In the genomic region with DNA sequence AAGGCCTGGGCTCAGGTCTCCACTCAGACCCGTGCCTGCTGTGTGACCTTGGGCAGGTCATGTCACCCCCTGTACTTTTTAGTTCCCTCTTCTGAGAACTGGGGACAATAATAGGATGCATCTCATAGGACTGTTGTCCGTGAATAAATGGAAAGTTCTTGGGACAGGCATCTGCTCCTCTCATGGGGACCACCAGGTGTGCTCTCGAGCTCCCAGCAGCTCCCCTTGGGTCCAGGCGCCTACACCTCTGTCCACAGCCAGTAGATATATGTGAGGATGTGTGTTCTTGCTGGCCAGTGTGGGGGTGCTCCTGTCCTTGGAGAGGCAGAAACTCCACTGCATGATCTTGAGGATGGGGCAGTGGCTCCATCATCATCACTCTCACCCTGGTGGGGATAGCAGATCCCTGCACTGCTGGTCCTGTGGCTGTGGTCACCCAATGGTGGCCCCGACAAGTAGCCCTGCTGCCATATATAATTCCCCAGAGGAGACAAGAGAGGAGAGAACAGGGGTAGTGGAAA, we compare ENCODE assay signal across 16 cellular contexts.
DNase-seq lines count a peak whose midpoint lies in the region; ATAC-seq, FAIRE-seq and TF ChIP-seq lines count a peak whose summit lies in the region.
"Had no signal": no experiment of that assay in that cellular context is flagged by ENCODE, and none has a peak within 500 bp of the region (broad histone marks: within the 10 kb centered on the region; RNA-seq: fewer than 3 reads in every experiment).

No MANE protein-coding gene starts in this region.

- H3K4me3 ChIP-seq in HEK293 (ENCODE audit: low read depth, low read length), result no peak overlapping the region
- H3K4me3 ChIP-seq in K562, result no peak overlapping the region
- H3K4me3 ChIP-seq in neural progenitor cell, result no peak overlapping the region
- H3K4me3 ChIP-seq: gastrocnemius medialis, SJCRH30 had no signal

- H3K4me1 ChIP-seq in HEK293 (ENCODE audit: control insufficient read depth, insufficient read depth, low read length) (no peaks in the 10 kb centered on the region), K562 (replicated peaks in 1 of 2; ENCODE audit: control insufficient read depth in 2 of 2, insufficient read depth in 2 of 2, low read length in 2 of 2) (peaks cover 0 to 7% of the 10 kb centered on the region in 2 experiments; a peak in 1 of 5 replicates), neural progenitor cell (peaks cover 32% of the 10 kb centered on the region)
- H3K4me1 ChIP-seq: gastrocnemius medialis had no signal

- H3K27ac ChIP-seq in HEK293 (ENCODE audit: extremely low read depth, low read depth, low read length) (no peak overlapping the region), K562 (ENCODE audit: extremely low read depth, low read depth, low read length) (no peak overlapping the region), neural progenitor cell (no peak overlapping the region)
- H3K27ac ChIP-seq: gastrocnemius medialis, SJCRH30 had no signal

- no peaks in the 10 kb centered on the region for H3F3A ChIP-seq in neural progenitor cell (ENCODE audit: low read depth)

- H3K79me2 ChIP-seq in K562 (ENCODE audit: control insufficient read depth, insufficient read depth, low read length), result no peaks in the 10 kb centered on the region
- no peaks in the 10 kb centered on the region for H3K79me2 ChIP-seq in neural progenitor cell (ENCODE audit: low read depth)

- no peaks in the 10 kb centered on the region for H3K9me3 Mint-ChIP-seq in neural progenitor cell
- H3K9me3 Mint-ChIP-seq: activated naive CD8-positive, alpha-beta T cell treated with anti-CD3 and anti-CD28 coated beads, Interleukin-2, amount 10 ng/mL, durations not matched to agents 7 days and 5 days had no signal

- intact Hi-C loops in K562 (cut with micrococcal nuclease), result no loop called here

- peak; percentile 41; the same call in 1 of the 2 replicates for TF ChIP-seq CTCF in HEK293 (tag by site-specific recombination; IDR thresholded peaks at IDR 0.05)
- peak; percentile 43 to 47 (median 47); a peak in 5 of 6 replicates for TF ChIP-seq CTCF in K562 (IDR thresholded peaks at IDR 0.05 in 2 of 3, conservative IDR thresholded peaks at IDR 0.05 in 1 of 3; ENCODE audit: insufficient read depth in 2 of 3, low read depth in 1 of 3, low read length in 3 of 3)
- TF ChIP-seq CTCF in neural progenitor cell (IDR thresholded peaks at IDR 0.05), result peak; percentile 19

- WGBS in K562 (ENCODE audit: insufficient coverage, low coverage, missing lambda C conversion rate), result 0% methylated on average over 5 of the region's 5 CpGs

- POLR2A ChIA-PET in HEK293 (lab: Yijun Ruan, JAX), result interaction anchor here (0.6 to 1.3 kb wide), 2 partner anchors 254 to 256 kb away, joined by 3 to 4 read pairs; no protein-coding TSS in a partner anchor
- POLR2A ChIA-PET in K562 (lab: Yijun Ruan, JAX), result interaction anchor here (0.6 to 0.8 kb wide), 2 partner anchors 15 to 53 kb away, joined by 3 to 4 read pairs; no protein-coding TSS in a partner anchor

- no peak for TF ChIP-seq POLR2A in K562 (conservative IDR thresholded peaks at IDR 0.05)

- no peaks in the 10 kb centered on the region for H3K36me3 ChIP-seq in HEK293 (ENCODE audit: control insufficient read depth in 2 of 2, insufficient read depth in 1 of 2, low read length in 2 of 2)
- no peaks in the 10 kb centered on the region for H3K36me3 ChIP-seq in K562 (ENCODE audit: control insufficient read depth, insufficient read depth, low read length)
- no peaks in the 10 kb centered on the region for H3K36me3 ChIP-seq in neural progenitor cell
- H3K36me3 ChIP-seq: gastrocnemius medialis, SJCRH30 had no signal

- no peak overlapping the region for H3K4me2 ChIP-seq in K562 (ENCODE audit: insufficient read depth, low read length)
- H3K4me2 ChIP-seq in neural progenitor cell, result no peak overlapping the region

- DNase-seq in ELR (ENCODE audit: low read depth), result peak; percentile 13
- peak in 2 of 4 experiments; percentile 6 to 30 for DNase-seq in K562 (ENCODE audit: extremely low read depth in 1 of 4, low spot score in 3 of 4)
- no peak for DNase-seq in neural progenitor cell (ENCODE audit: low spot score)
- DNase-seq in NOMO-1 treated with DMSO at 0.1 percent for 48 hours (lab: John Stamatoyannopoulos, UW; ENCODE audit: unreplicated experiment), result no peak
- no peak for DNase-seq in GM19239 (ENCODE audit: insufficient read length, low spot score)
- no peak for DNase-seq in NCI-H345 treated with DMSO at 0.1 percent for 48 hours (lab: John Stamatoyannopoulos, UW; ENCODE audit: unreplicated experiment)
- DNase-seq: activated naive CD8-positive, alpha-beta T cell treated with anti-CD3 and anti-CD28 coated beads, Interleukin-2, amount 10 ng/mL, durations not matched to agents 7 days and 5 days; dermis blood vessel endothelial cell; gastrocnemius medialis; IMR-90; NCI-H526 treated with DMSO at 0.1 percent for 48 hours; SJCRH30 had no signal

- peaks cover 12% of the 10 kb centered on the region for H3K27me3 Mint-ChIP-seq in neural progenitor cell (ENCODE audit: insufficient read depth, low read depth)

- no peaks in the 10 kb centered on the region for H3K9me3 ChIP-seq in HEK293 (ENCODE audit: control insufficient read depth, insufficient read depth, low read depth, low read length)
- H3K9me3 ChIP-seq in K562 (replicated peaks; ENCODE audit: control insufficient read depth, insufficient read depth, low read depth, low read length), result no peaks in the 10 kb centered on the region
- H3K9me3 ChIP-seq in neural progenitor cell (ENCODE audit: low read depth), result no peaks in the 10 kb centered on the region
- H3K9me3 ChIP-seq: gastrocnemius medialis, SJCRH30 had no signal

- BruUV-seq in K562 (replicated peaks; lab: Mats Ljungman, UMichigan), result no TSS peak

- no peak for TF ChIP-seq RAD21 in K562 (CRISPR knock-in tag; conservative IDR thresholded peaks at IDR 0.05 in 1 of 2, IDR thresholded peaks at IDR 0.05 in 1 of 2)

- peaks cover 24% of the 10 kb centered on the region for H3K4me1 Mint-ChIP-seq in neural progenitor cell
- H3K4me1 Mint-ChIP-seq: activated naive CD8-positive, alpha-beta T cell treated with anti-CD3 and anti-CD28 coated beads, Interleukin-2, amount 10 ng/mL, durations not matched to agents 7 days and 5 days had no signal

- FAIRE-seq in K562 (lab: Jason Lieb, UNC) (no peak), GM19239 (lab: Jason Lieb, UNC) (no peak)
- FAIRE-seq: GM12891, H54, keratinocyte had no signal

- peak overlapping the region; percentile 42 for H3K27ac Mint-ChIP-seq in neural progenitor cell
- H3K27ac Mint-ChIP-seq: activated naive CD8-positive, alpha-beta T cell treated with anti-CD3 and anti-CD28 coated beads, Interleukin-2, amount 10 ng/mL, durations not matched to agents 7 days and 5 days had no signal

- CTCF ChIA-PET in HEK293 (lab: Yijun Ruan, JAX), result interaction anchor here (0.7 to 2.0 kb wide), 7 partner anchors 9 to 206 kb away, joined by 3 to 15 read pairs (median 4); no protein-coding TSS in a partner anchor
- CTCF ChIA-PET in K562 (lab: Yijun Ruan, JAX; ENCODE audit: low intra/inter-chr PET ratio), result no interaction called here

- H3K27me3 ChIP-seq in K562 (ENCODE audit: control insufficient read depth in 2 of 2, insufficient read depth in 2 of 2, low read length in 2 of 2) (peaks cover 4 to 71% of the 10 kb centered on the region in 2 experiments; a peak in 3 of 5 replicates), neural progenitor cell (no peaks in the 10 kb centered on the region)
- H3K27me3 ChIP-seq: SJCRH30 had no signal

- ATAC-seq in K562, result peak; percentile 83
- ATAC-seq: gastrocnemius medialis had no signal

- no peak overlapping the region for H3K4me3 Mint-ChIP-seq in neural progenitor cell
- H3K4me3 Mint-ChIP-seq: activated naive CD8-positive, alpha-beta T cell treated with anti-CD3 and anti-CD28 coated beads, Interleukin-2, amount 10 ng/mL, durations not matched to agents 7 days and 5 days had no signal

- no peaks in the 10 kb centered on the region for H3K9me1 ChIP-seq in K562 (ENCODE audit: control insufficient read depth, insufficient read depth, low read length)

- TF ChIP-seq EP300 in K562 (IDR thresholded peaks at IDR 0.05; ENCODE audit: low read length), result no peak

- no peaks in the 10 kb centered on the region; the same call in 1 of the 2 replicates for H4K20me1 ChIP-seq in K562 (replicated peaks; ENCODE audit: control insufficient read depth, insufficient read depth, low read length)
- H4K20me1 ChIP-seq in neural progenitor cell (ENCODE audit: low read depth), result no peaks in the 10 kb centered on the region

- H3K9ac ChIP-seq in K562 (ENCODE audit: insufficient read depth in 1 of 2, low read depth in 2 of 2, low read length in 2 of 2) (no peak overlapping the region), neural progenitor cell (no peak overlapping the region)

- H2AFZ ChIP-seq in K562 (ENCODE audit: low read depth, low read length) (no peak overlapping the region), neural progenitor cell (replicated peaks) (no peak overlapping the region)

- in situ Hi-C loops in K562 (cut with MboI), result no loop called here

- H3K36me3 Mint-ChIP-seq in neural progenitor cell, result no peaks in the 10 kb centered on the region
- H3K36me3 Mint-ChIP-seq: activated naive CD8-positive, alpha-beta T cell treated with anti-CD3 and anti-CD28 coated beads, Interleukin-2, amount 10 ng/mL, durations not matched to agents 7 days and 5 days had no signal

TF ChIP-seq in HEK293, 187 proteins besides CTCF, POLR2A, EP300 and RAD21:
- TF ChIP-seq ZNF362 (tag by site-specific recombination; IDR thresholded peaks at IDR 0.05), result no peak

TF ChIP-seq in K562, 482 proteins besides CTCF, POLR2A, EP300 and RAD21 (continues in another document):
- TF ChIP-seq SMAD4 (CRISPR knock-in tag; conservative IDR thresholded peaks at IDR 0.05), result no peak
- TF ChIP-seq HOXB6 (CRISPR knock-in tag; IDR thresholded peaks at IDR 0.05; ENCODE audit: borderline replicate concordance), result no peak
- no peak for TF ChIP-seq JUNB (CRISPR knock-in tag; conservative IDR thresholded peaks at IDR 0.05)
- TF ChIP-seq EZH2 (IDR thresholded peaks at IDR 0.05; ENCODE audit: borderline replicate concordance, low read depth, low read length), result no peak
- no peak for TF ChIP-seq SAFB2 (IDR thresholded peaks at IDR 0.05; ENCODE audit: borderline replicate concordance, low read depth, low read length, severe bottlenecking)
- TF ChIP-seq MAFF (IDR thresholded peaks at IDR 0.05; ENCODE audit: low read length), result no peak
- TF ChIP-seq NEUROD1 (IDR thresholded peaks at IDR 0.05; ENCODE audit: borderline replicate concordance, low read depth, low read length, partially characterized antibody), result no peak
- TF ChIP-seq, protein P1, sequence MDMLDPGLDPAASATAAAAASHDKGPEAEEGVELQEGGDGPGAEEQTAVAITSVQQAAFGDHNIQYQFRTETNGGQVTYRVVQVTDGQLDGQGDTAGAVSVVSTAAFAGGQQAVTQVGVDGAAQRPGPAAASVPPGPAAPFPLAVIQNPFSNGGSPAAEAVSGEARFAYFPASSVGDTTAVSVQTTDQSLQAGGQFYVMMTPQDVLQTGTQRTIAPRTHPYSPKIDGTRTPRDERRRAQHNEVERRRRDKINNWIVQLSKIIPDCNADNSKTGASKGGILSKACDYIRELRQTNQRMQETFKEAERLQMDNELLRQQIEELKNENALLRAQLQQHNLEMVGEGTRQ (CRISPR knock-in tag; IDR thresholded peaks at IDR 0.05), result no peak
- no peak for TF ChIP-seq ZNF354B (CRISPR knock-in tag; IDR thresholded peaks at IDR 0.05)
- no peak for TF ChIP-seq ZC3H4 (CRISPR knock-in tag; IDR thresholded peaks at IDR 0.05; ENCODE audit: borderline replicate concordance)
- no peak for TF ChIP-seq BMI1 (IDR thresholded peaks at IDR 0.05; ENCODE audit: low read length)
